In the genomic region with DNA sequence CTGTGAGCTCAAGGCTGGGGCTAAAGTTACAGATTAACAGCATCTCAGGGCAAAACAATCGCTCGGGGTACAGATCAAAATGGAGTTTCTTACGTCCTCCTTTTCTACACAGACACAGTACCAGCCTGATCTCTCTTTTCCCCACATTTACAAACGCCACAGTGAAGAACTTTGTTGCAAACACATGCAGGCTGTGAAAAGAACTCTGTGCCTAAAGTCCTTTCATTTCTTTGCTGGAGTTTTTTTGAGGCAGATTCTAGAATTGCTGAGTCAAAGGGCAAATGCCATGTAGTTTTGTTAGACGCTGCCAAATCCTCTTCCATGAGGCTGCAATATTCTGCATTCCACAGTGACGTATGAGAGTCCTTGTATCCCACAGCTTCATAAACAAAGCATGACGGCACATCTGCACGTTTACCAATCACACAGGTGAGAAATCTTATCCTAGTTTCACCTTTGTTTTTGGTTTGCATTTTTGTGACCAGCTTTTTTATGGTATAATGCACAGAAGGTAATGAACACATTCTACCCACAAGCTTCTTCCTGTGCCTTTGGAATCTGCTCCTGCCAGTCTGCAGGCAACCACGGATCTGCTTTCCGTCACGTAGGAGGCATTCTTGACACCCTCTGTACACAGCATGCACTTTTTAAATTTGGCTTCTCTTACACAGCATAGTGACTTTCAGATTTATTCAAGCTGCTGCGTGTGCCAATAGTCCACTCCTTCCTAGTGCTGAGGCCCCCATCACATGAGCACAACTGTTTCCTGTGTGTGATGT, we compare ENCODE assay signal across 8 cellular contexts. TPM values are rescaled to one million over a fixed set of nuclear protein-coding genes. Genes with fewer than 3 reads are reported as not detected.
A peak's percentile ranks its signal among the peaks of the same experiment; 100 is the strongest.
DNase-seq lines count a peak whose midpoint lies in the region; ATAC-seq and TF ChIP-seq lines count a peak whose summit lies in the region.

No MANE protein-coding gene starts in this region.

- peak overlapping the region; percentile 45 for H3K4me2 ChIP-seq in parathyroid adenoma (ENCODE audit: low read length)

- peak overlapping the region; percentile 21 for H2AFZ ChIP-seq in parathyroid adenoma

- no peak for TF ChIP-seq CTCF in Caco-2 (IDR thresholded peaks at IDR 0.05; ENCODE audit: insufficient read depth in 1 of 2, low read depth in 1 of 2, low read length in 1 of 2, severe bottlenecking in 1 of 2, unreplicated experiment in 1 of 2)
- TF ChIP-seq CTCF in foreskin keratinocyte (conservative IDR thresholded peaks at IDR 0.05), result no peak
- TF ChIP-seq CTCF in parathyroid adenoma (IDR thresholded peaks at IDR 0.05), result no peak

- H3K4me3 ChIP-seq in Caco-2 (ENCODE audit: low read depth, low read length) (no peak overlapping the region), parathyroid adenoma (ENCODE audit: low read depth, low read length) (peak overlapping the region; percentile 25)

- H3K4me1 Mint-ChIP-seq in Caco-2 (ENCODE audit: low read depth, unreplicated experiment), result peaks cover 16% of the 10 kb centered on the region

- H3K9ac ChIP-seq in parathyroid adenoma, result no peak overlapping the region

- H3K27ac ChIP-seq in foreskin keratinocyte, result no peak overlapping the region
- peak overlapping the region; percentile 55 for H3K27ac ChIP-seq in parathyroid adenoma

- H3K36me3 ChIP-seq in Caco-2 (ENCODE audit: control insufficient read depth, insufficient read depth, low read length) (no peaks in the 10 kb centered on the region), parathyroid adenoma (ENCODE audit: control insufficient read depth, insufficient read depth, low read length) (no peaks in the 10 kb centered on the region)

- peak; percentile 57 to 59 for DNase-seq in Caco-2
- peak; percentile 47 for DNase-seq in RPMI7951 (ENCODE audit: low read depth)
- peak; percentile 37 to 63 for DNase-seq in foreskin keratinocyte
- no peak for DNase-seq in NK-92 treated with Interleukin-12 subunit alpha and Interleukin-12 subunit beta, amount 100 ng/mL, for 24 hours (lab: John Stamatoyannopoulos, UW)
- DNase-seq in effector CD8-positive, alpha-beta T cell (lab: John Stamatoyannopoulos, UW), result no peak
- no peak for DNase-seq in NCI-H1105 treated with DMSO at 0.1 percent for 48 hours (lab: John Stamatoyannopoulos, UW)

- H3K27me3 ChIP-seq in Caco-2 (replicated peaks; ENCODE audit: control insufficient read depth, insufficient read depth, low read length), result no peaks in the 10 kb centered on the region
- no peaks in the 10 kb centered on the region for H3K27me3 ChIP-seq in foreskin keratinocyte
- no peaks in the 10 kb centered on the region for H3K27me3 ChIP-seq in parathyroid adenoma (ENCODE audit: control insufficient read depth, insufficient read depth, low read length)

- CTCF ChIA-PET in Caco-2 (lab: Charles Lee), result no interaction called here

- intact Hi-C loops in Caco-2 (cut with micrococcal nuclease; ENCODE audit: unreplicated experiment), result no loop called here

- no peak for ATAC-seq in foreskin keratinocyte
- ATAC-seq in HG02798 (IDR thresholded peaks at IDR 0.05; ENCODE audit: poor library complexity, unreplicated experiment), result no peak

- H3K9me3 Mint-ChIP-seq in Caco-2 (ENCODE audit: unreplicated experiment), result peaks cover 9% of the 10 kb centered on the region

- peak overlapping the region; percentile 95 for H3K27ac Mint-ChIP-seq in Caco-2 (ENCODE audit: unreplicated experiment)

- H3K4me1 ChIP-seq in Caco-2 (peaks cover 13% of the 10 kb centered on the region), foreskin keratinocyte (no peaks in the 10 kb centered on the region), parathyroid adenoma (peaks cover 6% of the 10 kb centered on the region)

- BruUV-seq in Caco-2 (replicated peaks; lab: Mats Ljungman, UMichigan), result no TSS peak

- H3K27me3 Mint-ChIP-seq in Caco-2 (ENCODE audit: insufficient read depth, unreplicated experiment), result no peaks in the 10 kb centered on the region

- no peaks in the 10 kb centered on the region for H3K9me3 ChIP-seq in Caco-2
- H3K9me3 ChIP-seq in parathyroid adenoma (ENCODE audit: control insufficient read depth, low read length), result no peaks in the 10 kb centered on the region

- H3K79me2 ChIP-seq in parathyroid adenoma, result no peaks in the 10 kb centered on the region

- H3K36me3 Mint-ChIP-seq in Caco-2 (ENCODE audit: insufficient read depth, unreplicated experiment), result peaks cover 18% of the 10 kb centered on the region

- H3K4me3 Mint-ChIP-seq in Caco-2 (ENCODE audit: unreplicated experiment), result peak overlapping the region; percentile 47

- POLR2A ChIA-PET in Caco-2 (lab: Charles Lee), result no interaction called here

RNA-seq across cellular contexts. Expression of a gene that starts 44.6 kb away (rescaled TPM):
- total RNA-seq in Caco-2 (2022), result 49.3 and 52.8 TPM in 2 replicates
- total RNA-seq in RPMI7951 (2014; rRNA removed; shearing (Covaris generic)), result 12.3 and 15.0 TPM in 2 replicates
- total RNA-seq in foreskin keratinocyte, result 43.2 and 45.6 TPM in 2 replicates
- polyA plus RNA-seq in foreskin keratinocyte, result 28.7 and 33.8 TPM in 2 replicates

Comparison
In these comparisons a context has a peak if more than half of its experiments do, and no peak if none do; other contexts are left out.
1. DNase-seq: peak in Caco-2 (2 of 2), RPMI7951 (single experiment) and foreskin keratinocyte (2 of 2); none in NK-92 treated with Interleukin-12 subunit alpha and Interleukin-12 subunit beta, amount 100 ng/mL, for 24 hours (single experiment), effector CD8-positive, alpha-beta T cell (single experiment) and NCI-H1105 treated with DMSO at 0.1 percent for 48 hours (single experiment).